In the genomic region with DNA sequence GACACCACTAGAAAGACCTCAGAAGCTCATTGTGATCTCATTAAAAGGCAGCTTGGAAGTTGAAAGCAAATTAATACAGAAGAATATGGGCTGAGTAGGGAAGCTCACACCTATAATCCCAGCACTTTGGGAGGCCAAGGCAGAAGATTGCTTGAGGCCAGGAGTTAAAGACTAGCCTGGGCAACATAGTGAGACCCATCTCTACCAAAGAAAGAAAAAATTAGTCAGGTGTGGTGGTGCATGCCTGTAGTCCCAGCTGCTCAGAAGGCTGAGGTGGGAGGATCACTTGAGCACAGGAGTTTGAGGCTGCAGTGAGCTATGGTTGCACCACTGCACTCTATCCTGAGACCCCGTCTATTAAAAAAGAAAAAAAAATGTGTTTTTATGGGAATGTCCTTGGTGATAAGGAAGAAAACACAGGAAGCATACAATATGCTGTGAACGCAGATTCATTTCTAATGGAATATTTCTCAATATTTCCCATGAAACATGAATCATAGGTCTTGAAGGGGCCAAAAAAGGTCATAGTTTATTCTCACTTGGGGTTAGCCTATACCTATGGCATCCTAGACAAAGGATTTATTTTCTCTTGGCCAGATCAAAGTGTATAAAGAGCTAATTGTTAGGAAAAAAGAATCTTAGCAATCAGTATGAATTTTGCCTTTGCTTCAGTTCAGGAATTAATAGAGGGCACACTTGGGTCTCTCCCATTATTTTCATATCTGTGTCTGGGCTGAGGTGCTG, we compare ENCODE assay signal across 9 cellular contexts.
DNase-seq lines count a peak whose midpoint lies in the region; ATAC-seq, FAIRE-seq and TF ChIP-seq lines count a peak whose summit lies in the region.
"Had no signal": no experiment of that assay in that cellular context is flagged by ENCODE, and none has a peak within 500 bp of the region (broad histone marks: within the 10 kb centered on the region; RNA-seq: fewer than 3 reads in every experiment).

No MANE protein-coding gene starts in this region.

- no peak for FAIRE-seq in astrocyte (lab: Jason Lieb, UNC)

- H3K36me3 Mint-ChIP-seq in astrocyte (ENCODE audit: low read depth, unreplicated experiment): peaks cover 13% of the 10 kb centered on the region

- H3K9ac ChIP-seq in astrocyte (ENCODE audit: low read length): peak overlapping the region; percentile 66

- TF ChIP-seq CTCF in astrocyte (IDR thresholded peaks at IDR 0.05; ENCODE audit: insufficient read depth, low read depth, low read length) (no peak), hepatocyte (IDR thresholded peaks at IDR 0.05; ENCODE audit: poor library complexity) (no peak), spleen (IDR thresholded peaks at IDR 0.05 in 8 of 11, conservative IDR thresholded peaks at IDR 0.05 in 3 of 11) (no peak), GM20000 (IDR thresholded peaks at IDR 0.05; ENCODE audit: extremely low read depth, missing control alignments) (no peak)

- H3K27me3 Mint-ChIP-seq in astrocyte (ENCODE audit: low read depth, unreplicated experiment): no peaks in the 10 kb centered on the region

- H2AFZ ChIP-seq in astrocyte (ENCODE audit: low read depth, low read length): no peak overlapping the region
- no peak overlapping the region for H2AFZ ChIP-seq in hepatocyte

- 62% methylated on average over 2 of the region's 2 CpGs for WGBS in hepatocyte (ENCODE audit: low lambda C conversion rate, missing lambda C conversion rate)
- 36 to 60% (median 46%) methylated on average over 2 of the region's 2 CpGs for WGBS in spleen, 5 donors

- H3K9me3 ChIP-seq in astrocyte (ENCODE audit: insufficient read depth, low read depth, low read length) (no peaks in the 10 kb centered on the region), hepatocyte (ENCODE audit: low read depth) (no peaks in the 10 kb centered on the region), spleen (no peaks in the 10 kb centered on the region)

- peaks cover 68% of the 10 kb centered on the region for H3K4me1 ChIP-seq in astrocyte (ENCODE audit: insufficient read depth, low read length)
- H3K4me1 ChIP-seq in hepatocyte (ENCODE audit: insufficient read depth): peaks cover 66% of the 10 kb centered on the region
- peaks cover 40 to 100% (median 89%) of the 10 kb centered on the region in 6 donors for H3K4me1 ChIP-seq in spleen

- no peak for TF ChIP-seq POLR2A in spleen (IDR thresholded peaks at IDR 0.05)

- peak overlapping the region; percentile 92 for H3K27ac ChIP-seq in astrocyte (ENCODE audit: low read depth, low read length)
- H3K27ac ChIP-seq in hepatocyte: peak overlapping the region; percentile 89
- peak overlapping the region in 7 of 8 donors; percentile 4 to 92 (median 81) for H3K27ac ChIP-seq in spleen

- H3K4me3 Mint-ChIP-seq in astrocyte (ENCODE audit: unreplicated experiment): peak overlapping the region; percentile 1

- intact Hi-C loops in spleen (cut with DNase I; ENCODE audit: low total_unique reads): no loop called here

- H3K4me2 ChIP-seq in astrocyte (ENCODE audit: low read length) (peak overlapping the region; percentile 59), hepatocyte (no peak overlapping the region)

- H3K27me3 ChIP-seq in astrocyte (ENCODE audit: insufficient read depth, low read length) (no peaks in the 10 kb centered on the region), hepatocyte (no peaks in the 10 kb centered on the region), spleen (replicated peaks in 1 of 7) (peaks cover 0 to 3% (median 0%) of the 10 kb centered on the region in 7 donors)

- H3K9me2 ChIP-seq in hepatocyte (replicated peaks; ENCODE audit: insufficient read depth): no peaks in the 10 kb centered on the region

- H3K36me3 ChIP-seq in astrocyte (ENCODE audit: insufficient read depth, low read length) (peaks cover 19% of the 10 kb centered on the region), hepatocyte (replicated peaks; ENCODE audit: insufficient read depth, low read depth) (no peaks in the 10 kb centered on the region), spleen (peaks cover 0 to 6% (median 0%) of the 10 kb centered on the region in 6 donors)

- H3K4me1 Mint-ChIP-seq in astrocyte (ENCODE audit: low read depth, unreplicated experiment): peaks cover 76% of the 10 kb centered on the region

- H3K27ac Mint-ChIP-seq in astrocyte (ENCODE audit: unreplicated experiment): peak overlapping the region; percentile 86

- ATAC-seq in HG03097 (IDR thresholded peaks at IDR 0.05; ENCODE audit: low FRiP score, unreplicated experiment): no peak
- ATAC-seq: left colon had no signal

- peaks cover 3% of the 10 kb centered on the region for H4K20me1 ChIP-seq in astrocyte (ENCODE audit: insufficient read depth, low read length)
- H4K20me1 ChIP-seq in hepatocyte (ENCODE audit: insufficient read depth, poor library complexity, severe bottlenecking): no peaks in the 10 kb centered on the region

- H3K79me2 ChIP-seq in astrocyte (ENCODE audit: insufficient read depth, low read length) (peaks cover 78% of the 10 kb centered on the region), hepatocyte (peaks cover 81% of the 10 kb centered on the region)

- H3K4me3 ChIP-seq in astrocyte (ENCODE audit: insufficient read depth, low read depth, low read length): no peak overlapping the region
- no peak overlapping the region for H3K4me3 ChIP-seq in hepatocyte
- H3K4me3 ChIP-seq in spleen: peak overlapping the region in 1 of 8 donors; percentile 8

- no peaks in the 10 kb centered on the region for H3K9me3 Mint-ChIP-seq in astrocyte (ENCODE audit: unreplicated experiment)

- DNase-seq in HT-29 (ENCODE audit: low spot score) (peak; percentile 22), astrocyte (ENCODE audit: low read depth) (no peak), hepatocyte (ENCODE audit: low spot score) (no peak), spleen (no peak), NCI-H2029 (lab: John Stamatoyannopoulos, UW) (no peak), GM03348 (ENCODE audit: low spot score) (no peak), GM20000 (ENCODE audit: low spot score) (no peak)
- DNase-seq: left colon had no signal
